8 cellular contexts compared by ENCODE assay signal in the genomic region with DNA sequence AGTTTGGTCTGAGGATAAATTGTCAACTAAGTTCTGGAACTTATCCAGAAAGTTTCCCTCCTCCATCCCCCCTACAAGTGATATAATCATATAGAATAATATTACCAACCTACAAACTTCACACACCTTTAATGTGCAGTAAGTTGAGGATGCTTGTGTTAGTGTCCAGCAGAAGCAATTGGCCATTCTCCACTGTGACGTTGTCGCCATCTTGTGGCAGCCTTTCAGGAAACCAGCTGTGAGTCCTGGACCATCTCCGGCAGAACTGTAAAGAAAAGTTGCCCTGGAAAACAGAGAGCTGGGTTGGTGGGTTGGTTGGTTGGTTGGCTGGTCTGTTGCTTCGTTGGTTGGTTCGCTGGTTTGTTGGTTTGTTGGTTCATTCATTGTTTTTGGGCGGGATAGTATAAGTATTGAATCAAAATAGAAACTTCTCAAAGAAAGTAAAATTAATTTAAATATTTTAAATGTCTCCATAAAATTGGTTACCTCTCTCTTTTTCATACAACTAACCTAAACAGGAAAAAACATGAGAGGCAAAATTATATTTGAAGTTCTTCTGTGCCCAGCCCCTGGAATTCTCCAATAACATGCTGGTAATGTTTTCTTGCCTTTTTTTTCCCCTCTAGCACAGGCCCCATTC.
DNase-seq lines count a peak whose midpoint lies in the region; FAIRE-seq and TF ChIP-seq lines count a peak whose summit lies in the region.

No MANE protein-coding gene starts in this region.

- 27% methylated on average over 5 of the region's 6 CpGs; no CpG with 5 or more reads in 1 of the 2 experiments for WGBS in endodermal cell (ENCODE audit: insufficient coverage in 1 of 2, insufficient read length in 1 of 2), 2 experiments
- WGBS in mesenchymal stem cell, result 0% methylated on average over 4 of the region's 6 CpGs
- WGBS in thyroid gland, 2 donors, result 9 to 11% methylated on average over 6 of the region's 6 CpGs

- H3K36me3 Mint-ChIP-seq in endodermal cell (ENCODE audit: low read depth), result no peaks in the 10 kb centered on the region

- no peaks in the 10 kb centered on the region for H3K36me3 ChIP-seq in HEK293 (ENCODE audit: control insufficient read depth in 2 of 2, insufficient read depth in 1 of 2, low read length in 2 of 2)
- no peaks in the 10 kb centered on the region; the same call in 1 of the 2 replicates for H3K36me3 ChIP-seq in SK-N-MC (ENCODE audit: insufficient read depth, low read length)
- H3K36me3 ChIP-seq in endodermal cell (ENCODE audit: control insufficient read depth, insufficient read depth, low read length), result no peaks in the 10 kb centered on the region
- no peaks in the 10 kb centered on the region for H3K36me3 ChIP-seq in mesenchymal stem cell (ENCODE audit: control insufficient read depth in 1 of 2, insufficient read depth in 2 of 2, low read depth in 1 of 2, low read length in 2 of 2)
- no peaks in the 10 kb centered on the region for H3K36me3 ChIP-seq in thyroid gland

- no peaks in the 10 kb centered on the region for H3K9me3 ChIP-seq in HEK293 (ENCODE audit: control insufficient read depth, insufficient read depth, low read depth, low read length)
- H3K9me3 ChIP-seq in SK-N-MC (ENCODE audit: low read depth, low read length), result no peaks in the 10 kb centered on the region
- H3K9me3 ChIP-seq in endodermal cell (ENCODE audit: control insufficient read depth, low read length), result no peaks in the 10 kb centered on the region
- no peaks in the 10 kb centered on the region for H3K9me3 ChIP-seq in mesenchymal stem cell (ENCODE audit: control insufficient read depth, low read length)
- H3K9me3 ChIP-seq in thyroid gland, result no peaks in the 10 kb centered on the region

- no peaks in the 10 kb centered on the region for H3K9me3 Mint-ChIP-seq in endodermal cell

- no peak overlapping the region for H4K8ac ChIP-seq in mesenchymal stem cell (ENCODE audit: low read length)

- H3K4me1 ChIP-seq in HEK293 (ENCODE audit: control insufficient read depth, insufficient read depth, low read length) (no peaks in the 10 kb centered on the region), endodermal cell (ENCODE audit: control insufficient read depth, insufficient read depth, low read length) (no peaks in the 10 kb centered on the region), mesenchymal stem cell (ENCODE audit: control insufficient read depth, insufficient read depth, low read depth, low read length) (no peaks in the 10 kb centered on the region), thyroid gland (no peaks in the 10 kb centered on the region)

- peak overlapping the region; percentile 66 for H3K9ac ChIP-seq in SK-N-MC (ENCODE audit: insufficient read length)
- no peak overlapping the region for H3K9ac ChIP-seq in endodermal cell (ENCODE audit: extremely low read depth, low read length, poor library complexity, severe bottlenecking)
- H3K9ac ChIP-seq in mesenchymal stem cell (ENCODE audit: low read length), result no peak overlapping the region

- FAIRE-seq in A204.1 (lab: Jason Lieb, UNC), result peak; percentile 51

- no peak overlapping the region for H3K4ac ChIP-seq in mesenchymal stem cell (ENCODE audit: low read depth in 1 of 2, low read length in 2 of 2)

- CTCF ChIA-PET in GM10248 (lab: Yijun Ruan, JAX), result interaction anchor here (0.6 to 7.9 kb wide), 43 partner anchors 8 to 1303 kb away, joined by 3 to 69 read pairs (median 4); no protein-coding TSS in a partner anchor
- CTCF ChIA-PET in HEK293 (lab: Yijun Ruan, JAX), result interaction anchor here (0.6 to 3.7 kb wide), 31 partner anchors 8 to 1676 kb away, joined by 3 to 33 read pairs (median 5); no protein-coding TSS in a partner anchor

- no peak overlapping the region for H4K91ac ChIP-seq in mesenchymal stem cell (ENCODE audit: low read length)

- H3K27me3 Mint-ChIP-seq in endodermal cell (ENCODE audit: insufficient read depth), result no peaks in the 10 kb centered on the region

- H3K4me2 ChIP-seq in mesenchymal stem cell (ENCODE audit: low read length, poor library complexity, severe bottlenecking), result no peak overlapping the region

- H3K14ac ChIP-seq in mesenchymal stem cell (ENCODE audit: low read length in 2 of 2), result no peak overlapping the region

- no peak overlapping the region for H3K27ac Mint-ChIP-seq in endodermal cell

- no peak overlapping the region for H3K4me3 ChIP-seq in HEK293 (ENCODE audit: low read depth, low read length)
- H3K4me3 ChIP-seq in SK-N-MC, result peak overlapping the region; percentile 34
- no peak overlapping the region for H3K4me3 ChIP-seq in endodermal cell (ENCODE audit: low read length)
- H3K4me3 ChIP-seq in mesenchymal stem cell (ENCODE audit: insufficient read depth in 1 of 2, low read depth in 1 of 2, low read length in 2 of 2), result no peak overlapping the region
- H3K4me3 ChIP-seq in thyroid gland (replicated peaks in 1 of 3), result no peak overlapping the region

- no peak for TF ChIP-seq POLR2A in thyroid gland (IDR thresholded peaks at IDR 0.05)

- peak; percentile 38 for DNase-seq in GM10248 (ENCODE audit: extremely low spot score)
- DNase-seq in MV-4-11 (lab: John Stamatoyannopoulos, UW), result peak; percentile 15
- DNase-seq in SK-N-MC (ENCODE audit: low read depth, low spot score), result peak; percentile 88
- peak; percentile 92 for DNase-seq in endodermal cell
- DNase-seq in mesenchymal stem cell, result peak; percentile 51
- DNase-seq in thyroid gland, result peak; percentile 57 to 71

- no peak overlapping the region for H2AFZ ChIP-seq in mesenchymal stem cell (ENCODE audit: low read depth, low read length)

- H3K27me3 ChIP-seq in endodermal cell (ENCODE audit: control insufficient read depth, insufficient read depth, low read length, poor library complexity, severe bottlenecking), result no peaks in the 10 kb centered on the region
- peaks cover 3 to 11% of the 10 kb centered on the region in 2 experiments for H3K27me3 ChIP-seq in mesenchymal stem cell (ENCODE audit: control insufficient read depth in 1 of 2, insufficient read depth in 1 of 2, low read length in 2 of 2)
- H3K27me3 ChIP-seq in thyroid gland, result no peaks in the 10 kb centered on the region

- TF ChIP-seq CTCF in GM10248 (IDR thresholded peaks at IDR 0.05; ENCODE audit: control extremely low read depth, extremely low read depth, low read depth, missing control alignments), result peak; percentile 89
- peak; percentile 45 for TF ChIP-seq CTCF in HEK293 (tag by site-specific recombination; IDR thresholded peaks at IDR 0.05)
- TF ChIP-seq CTCF in endodermal cell (conservative IDR thresholded peaks at IDR 0.05), result peak; percentile 90
- TF ChIP-seq CTCF in thyroid gland (IDR thresholded peaks at IDR 0.05), result peak in 5 of 6 experiments; percentile 13 to 66 (median 52)

- no peak overlapping the region for H3K4me3 Mint-ChIP-seq in endodermal cell

- H3K27ac ChIP-seq in HEK293 (ENCODE audit: extremely low read depth, low read depth, low read length) (no peak overlapping the region), SK-N-MC (peak overlapping the region; percentile 96), endodermal cell (ENCODE audit: low read depth, low read length) (no peak overlapping the region), mesenchymal stem cell (ENCODE audit: low read length, poor library complexity, severe bottlenecking) (no peak overlapping the region), thyroid gland (no peak overlapping the region)

- no peak overlapping the region for H3K18ac ChIP-seq in mesenchymal stem cell (ENCODE audit: low read depth in 1 of 2, low read length in 2 of 2)

- H3K79me1 ChIP-seq in mesenchymal stem cell (replicated peaks; ENCODE audit: low read length, poor library complexity, severe bottlenecking), result no peaks in the 10 kb centered on the region

- no peak overlapping the region for H2BK12ac ChIP-seq in mesenchymal stem cell (ENCODE audit: low read length in 2 of 2)

- H3K23ac ChIP-seq in mesenchymal stem cell (ENCODE audit: low read length in 2 of 2), result no peak overlapping the region

- POLR2A ChIA-PET in GM10248 (lab: Yijun Ruan, JAX) (no interaction called here), HEK293 (lab: Yijun Ruan, JAX) (no interaction called here)

- H3K4me1 Mint-ChIP-seq in endodermal cell, result no peaks in the 10 kb centered on the region

- no peak overlapping the region for H2BK5ac ChIP-seq in mesenchymal stem cell (ENCODE audit: low read depth, low read length, poor library complexity, severe bottlenecking)

- intact Hi-C loops in thyroid gland (cut with DNase I), result loop anchor here (5.0 kb wide), 1 partner anchor 1148 kb away; no protein-coding TSS in a partner anchor

- H2AK5ac ChIP-seq in mesenchymal stem cell (ENCODE audit: low read length, severe bottlenecking), result no peak overlapping the region

- no peak overlapping the region for H2BK15ac ChIP-seq in mesenchymal stem cell (ENCODE audit: low read depth, poor library complexity, severe bottlenecking)

- H2BK120ac ChIP-seq in mesenchymal stem cell (ENCODE audit: low read depth, low read length), result no peak overlapping the region

TF ChIP-seq in HEK293, 187 proteins besides CTCF, POLR2A, EP300 and RAD21:
- TF ChIP-seq ZNF654 (tag by site-specific recombination; IDR thresholded peaks at IDR 0.05; ENCODE audit: low read depth), result peak; percentile 87
- no peak for TF ChIP-seq ZNF777 (tag by site-specific recombination; IDR thresholded peaks at IDR 0.05; ENCODE audit: borderline replicate concordance)
- no peak for TF ChIP-seq ZSCAN30 (tag by site-specific recombination; IDR thresholded peaks at IDR 0.05)
TF ChIP-seq in HEK293: peak in this region for 1.

Comparison
In these comparisons a context has a peak if more than half of its experiments do, and no peak if none do; other contexts are left out.
1. DNase-seq: peak in every context shown above with its lines; median percentile 92 in endodermal cell; 88 in SK-N-MC; 64 in thyroid gland; 51 in mesenchymal stem cell; 38 in GM10248; 15 in MV-4-11.